ENCODE assay signal across 8 cellular contexts in the genomic region with DNA sequence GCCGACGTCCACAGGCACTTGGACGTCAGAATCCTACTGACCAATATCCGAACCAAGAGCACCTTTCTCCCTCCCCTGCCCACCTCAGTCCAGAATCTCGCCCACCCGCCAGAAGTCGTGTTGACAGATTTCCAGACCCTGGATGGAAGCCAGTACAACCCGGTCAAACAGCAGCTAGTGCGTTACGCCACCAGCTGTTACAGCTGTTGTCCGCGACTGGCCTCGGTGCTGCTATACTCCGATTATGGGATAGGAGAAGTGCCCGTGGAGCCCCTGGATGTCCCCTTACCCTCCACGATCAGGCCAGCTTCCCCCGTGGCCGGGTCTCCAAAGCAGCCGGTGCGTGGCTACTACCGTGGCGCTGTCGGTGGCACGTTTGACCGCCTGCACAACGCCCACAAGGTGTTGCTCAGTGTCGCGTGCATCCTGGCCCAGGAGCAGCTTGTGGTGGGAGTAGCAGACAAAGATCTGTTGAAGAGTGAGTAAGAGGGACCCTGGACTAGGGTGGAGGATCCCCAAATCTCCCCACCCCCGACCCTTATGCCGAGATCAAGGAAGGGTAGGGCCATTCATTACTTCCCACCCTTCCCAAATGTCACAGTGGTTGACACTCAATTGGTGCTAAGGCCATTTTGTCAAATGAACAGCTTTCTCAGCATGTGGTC. TPM values are rescaled to one million over a fixed set of nuclear protein-coding genes. Genes with fewer than 3 reads are reported as not detected.
A peak's percentile ranks its signal among the peaks of the same experiment; 100 is the strongest.
DNase-seq lines count a peak whose midpoint lies in the region; ATAC-seq, FAIRE-seq and TF ChIP-seq lines count a peak whose summit lies in the region.

No MANE protein-coding gene starts in this region.

- intact Hi-C loops in activated T-helper 2 cell treated with anti-CD3 and anti-CD28 coated beads, Interferon-gamma antibody, Interleukin-2, Interleukin-4, amounts not matched to agents 10 μg/mL and 5 μg/mL and 100 μg/mL, durations not matched to agents 14 hours and 24 hours and 36 hours (cut with micrococcal nuclease): loop anchor here (2.0 kb wide), 1 partner anchor 46 kb away; a partner anchor contains a TSS

- DNase-seq in T-helper 2 cell treated with Interferon-gamma antibody and Interleukin-4, amounts not matched to agents 5 μg/mL and 100 μg/mL, for 36 hours (ENCODE audit: low spot score): no peak
- DNase-seq in T-helper 2 cell: no peak
- DNase-seq in activated T-helper 2 cell treated with anti-CD3 and anti-CD28 coated beads, Interferon-gamma antibody, Interleukin-2, Interleukin-4, amounts not matched to agents 10 μg/mL and 5 μg/mL and 100 μg/mL, durations not matched to agents 14 hours and 24 hours and 36 hours (ENCODE audit: low spot score): no peak
- no peak for DNase-seq in keratinocyte (ENCODE audit: low read depth, low spot score)
- DNase-seq in thoracic aorta (ENCODE audit: low spot score): no peak
- DNase-seq in NCI-H345 treated with DMSO at 0.1 percent for 48 hours (lab: John Stamatoyannopoulos, UW; ENCODE audit: unreplicated experiment): no peak
- DNase-seq in GM13977 (ENCODE audit: low spot score): no peak
- no peak for DNase-seq in NCI-H748 (lab: John Stamatoyannopoulos, UW; ENCODE audit: unreplicated experiment)

- peak overlapping the region; percentile 94 for H3K9ac ChIP-seq in keratinocyte (ENCODE audit: control insufficient read depth, extremely low read depth, insufficient read depth, low read length)

- peaks cover 27% of the 10 kb centered on the region for H3K4me1 Mint-ChIP-seq in T-helper 2 cell treated with Interferon-gamma antibody and Interleukin-4, amounts not matched to agents 5 μg/mL and 100 μg/mL, for 36 hours (ENCODE audit: low read depth)
- peaks cover 25% of the 10 kb centered on the region for H3K4me1 Mint-ChIP-seq in activated T-helper 2 cell treated with anti-CD3 and anti-CD28 coated beads, Interferon-gamma antibody, Interleukin-2, Interleukin-4, amounts not matched to agents 10 μg/mL and 5 μg/mL and 100 μg/mL, durations not matched to agents 14 hours and 24 hours and 36 hours (ENCODE audit: low read depth)

- H4K20me1 ChIP-seq in keratinocyte (ENCODE audit: control insufficient read depth, extremely low read depth, insufficient read depth, low read length): no peaks in the 10 kb centered on the region

- TF ChIP-seq CTCF in keratinocyte (optimal IDR thresholded peaks at IDR 0.05 in 1 of 3, IDR thresholded peaks at IDR 0.05 in 1 of 3, conservative IDR thresholded peaks at IDR 0.05 in 1 of 3; ENCODE audit: extremely low read depth in 1 of 3, insufficient read depth in 2 of 3, low read length in 3 of 3) (peak in 1 of 3 experiments; percentile 10), thoracic aorta (IDR thresholded peaks at IDR 0.05) (no peak), GM13977 (IDR thresholded peaks at IDR 0.05; ENCODE audit: extremely low read depth, insufficient read depth, missing control alignments) (no peak)

- H3K4me2 ChIP-seq in keratinocyte (ENCODE audit: control insufficient read depth, extremely low read depth, insufficient read depth, low read depth, low read length): peak overlapping the region; percentile 83

- peaks cover 31% of the 10 kb centered on the region for H3K4me1 ChIP-seq in keratinocyte (ENCODE audit: control insufficient read depth, extremely low read depth, insufficient read depth, low read length)
- H3K4me1 ChIP-seq in thoracic aorta (ENCODE audit: control insufficient read depth in 1 of 2, low read depth in 2 of 2): peaks cover 27 to 45% of the 10 kb centered on the region in 2 donors

- no peaks in the 10 kb centered on the region for H3K27me3 Mint-ChIP-seq in T-helper 2 cell treated with Interferon-gamma antibody and Interleukin-4, amounts not matched to agents 5 μg/mL and 100 μg/mL, for 36 hours (ENCODE audit: low read depth)
- no peaks in the 10 kb centered on the region for H3K27me3 Mint-ChIP-seq in activated T-helper 2 cell treated with anti-CD3 and anti-CD28 coated beads, Interferon-gamma antibody, Interleukin-2, Interleukin-4, amounts not matched to agents 10 μg/mL and 5 μg/mL and 100 μg/mL, durations not matched to agents 14 hours and 24 hours and 36 hours (ENCODE audit: low read depth)

- in situ Hi-C loops in GM13977 (cut with MboI; ENCODE audit: low pct_unique_long_range_greater_than_20kb, low sequenced_read_pairs, unreplicated experiment): loop anchor here (25.0 kb wide), 1 partner anchor 374 kb away; no protein-coding TSS in a partner anchor

- no peaks in the 10 kb centered on the region for H3K9me3 ChIP-seq in keratinocyte (ENCODE audit: control insufficient read depth, low read depth, low read length)
- no peaks in the 10 kb centered on the region for H3K9me3 ChIP-seq in thoracic aorta

- peak overlapping the region; percentile 78 to 97 (median 96) for H3K4me3 ChIP-seq in keratinocyte (ENCODE audit: control insufficient read depth in 2 of 3, extremely low read depth in 1 of 3, insufficient read depth in 2 of 3, low read depth in 1 of 3, low read length in 3 of 3)
- peak overlapping the region; percentile 79 for H3K4me3 ChIP-seq in thoracic aorta

- no peak overlapping the region for H2AFZ ChIP-seq in keratinocyte (ENCODE audit: control insufficient read depth, low read length)

- H3K27me3 ChIP-seq in keratinocyte (ENCODE audit: control insufficient read depth, extremely low read depth, insufficient read depth, low read length) (no peaks in the 10 kb centered on the region), thoracic aorta (replicated peaks; ENCODE audit: insufficient read depth) (no peaks in the 10 kb centered on the region)

- peaks cover 21% of the 10 kb centered on the region for H3K36me3 Mint-ChIP-seq in T-helper 2 cell treated with Interferon-gamma antibody and Interleukin-4, amounts not matched to agents 5 μg/mL and 100 μg/mL, for 36 hours (ENCODE audit: low read depth)
- H3K36me3 Mint-ChIP-seq in activated T-helper 2 cell treated with anti-CD3 and anti-CD28 coated beads, Interferon-gamma antibody, Interleukin-2, Interleukin-4, amounts not matched to agents 10 μg/mL and 5 μg/mL and 100 μg/mL, durations not matched to agents 14 hours and 24 hours and 36 hours (ENCODE audit: low read depth): peaks cover 40% of the 10 kb centered on the region

- no peaks in the 10 kb centered on the region for H3K9me3 Mint-ChIP-seq in T-helper 2 cell treated with Interferon-gamma antibody and Interleukin-4, amounts not matched to agents 5 μg/mL and 100 μg/mL, for 36 hours
- H3K9me3 Mint-ChIP-seq in activated T-helper 2 cell treated with anti-CD3 and anti-CD28 coated beads, Interferon-gamma antibody, Interleukin-2, Interleukin-4, amounts not matched to agents 10 μg/mL and 5 μg/mL and 100 μg/mL, durations not matched to agents 14 hours and 24 hours and 36 hours: no peaks in the 10 kb centered on the region

- dilution Hi-C loops in keratinocyte (cut with MboI; ENCODE audit: extremely low pct_ligation_motif_present, low sequenced_read_pairs): no loop called here

- H3K4me3 Mint-ChIP-seq in T-helper 2 cell treated with Interferon-gamma antibody and Interleukin-4, amounts not matched to agents 5 μg/mL and 100 μg/mL, for 36 hours: peak overlapping the region; percentile 92
- peak overlapping the region; percentile 91 for H3K4me3 Mint-ChIP-seq in activated T-helper 2 cell treated with anti-CD3 and anti-CD28 coated beads, Interferon-gamma antibody, Interleukin-2, Interleukin-4, amounts not matched to agents 10 μg/mL and 5 μg/mL and 100 μg/mL, durations not matched to agents 14 hours and 24 hours and 36 hours (ENCODE audit: low read depth)

- peaks cover 31% of the 10 kb centered on the region for H3K79me2 ChIP-seq in keratinocyte (ENCODE audit: control insufficient read depth, insufficient read depth, low read length)

- peak overlapping the region; percentile 96 for H3K27ac Mint-ChIP-seq in T-helper 2 cell treated with Interferon-gamma antibody and Interleukin-4, amounts not matched to agents 5 μg/mL and 100 μg/mL, for 36 hours
- H3K27ac Mint-ChIP-seq in activated T-helper 2 cell treated with anti-CD3 and anti-CD28 coated beads, Interferon-gamma antibody, Interleukin-2, Interleukin-4, amounts not matched to agents 10 μg/mL and 5 μg/mL and 100 μg/mL, durations not matched to agents 14 hours and 24 hours and 36 hours: peak overlapping the region; percentile 93

- H3K36me3 ChIP-seq in keratinocyte (ENCODE audit: control insufficient read depth in 2 of 2, extremely low read depth in 1 of 2, insufficient read depth in 2 of 2, low read length in 2 of 2): peaks cover 10 to 28% of the 10 kb centered on the region in 2 experiments
- peaks cover 18% of the 10 kb centered on the region for H3K36me3 ChIP-seq in thoracic aorta

- no peak for FAIRE-seq in keratinocyte (lab: Jason Lieb, UNC)

- peak overlapping the region; percentile 88 for H3K27ac ChIP-seq in keratinocyte (ENCODE audit: control insufficient read depth, insufficient read depth, low read length)
- H3K27ac ChIP-seq in thoracic aorta: peak overlapping the region; percentile 72 to 85

- no peak for ATAC-seq in thoracic aorta (ENCODE audit: insufficient number of reproducible peaks, low FRiP score, low read depth)

- no peaks in the 10 kb centered on the region for H3K9me1 ChIP-seq in keratinocyte (ENCODE audit: control insufficient read depth, extremely low read depth, insufficient read depth, low read length)

RNA-seq across cellular contexts. Expression of a gene that starts 1.0 kb away (rescaled TPM):
- 90.6 and 91.6 TPM in 2 replicates for total RNA-seq in activated T-helper 2 cell treated with anti-CD3 and anti-CD28 coated beads, Interferon-gamma antibody, Interleukin-2, Interleukin-4, amounts not matched to agents 10 μg/mL and 5 μg/mL and 100 μg/mL, durations not matched to agents 14 hours and 24 hours and 36 hours
- 25.9 to 49.8 TPM (median 26.2 TPM) in 3 replicates for polyA plus RNA-seq in keratinocyte
- 23.3 TPM for polyA plus RNA-seq in keratinocyte (2011; ENCODE audit: low read depth)
- 25.9 and 41.0 TPM in 2 replicates for polyA plus RNA-seq in keratinocyte (2011; cell fraction: cytosol; rRNA removed)
- 58.5 and 74.0 TPM in 2 replicates for polyA plus RNA-seq in keratinocyte (2011; cell fraction: nucleus; rRNA removed)
- polyA plus RNA-seq in keratinocyte (2012; ENCODE audit: low replicate concordance): 73.0 and 73.2 TPM in 2 replicates
- polyA minus RNA-seq in keratinocyte: 15.1 to 128 TPM (median 29.9 TPM) in 3 replicates
- 46.0 TPM for polyA minus RNA-seq in keratinocyte (2011; cell fraction: cytosol; rRNA and poly(A)+ RNA removed)
- 17.7 and 25.6 TPM in 2 replicates for polyA minus RNA-seq in keratinocyte (2011; cell fraction: nucleus; rRNA and poly(A)+ RNA removed)
- 10 to 100 TPM; 20.8 to 21.1 TPM for total RNA-seq in thoracic aorta

RNA-seq across cellular contexts. Expression of a gene that starts 3.9 kb away (rescaled TPM):
- total RNA-seq in activated T-helper 2 cell treated with anti-CD3 and anti-CD28 coated beads, Interferon-gamma antibody, Interleukin-2, Interleukin-4, amounts not matched to agents 10 μg/mL and 5 μg/mL and 100 μg/mL, durations not matched to agents 14 hours and 24 hours and 36 hours: 54.8 and 60.0 TPM in 2 replicates
- 39.2 to 45.1 TPM (median 39.5 TPM) in 3 replicates for polyA plus RNA-seq in keratinocyte
- polyA plus RNA-seq in keratinocyte (2011; ENCODE audit: low read depth): 28.8 TPM
- 28.3 and 30.3 TPM in 2 replicates for polyA plus RNA-seq in keratinocyte (2011; cell fraction: cytosol; rRNA removed)
- polyA plus RNA-seq in keratinocyte (2011; cell fraction: nucleus; rRNA removed): 41.1 and 44.6 TPM in 2 replicates
- polyA plus RNA-seq in keratinocyte (2012; ENCODE audit: low replicate concordance): 36.7 and 38.2 TPM in 2 replicates
- polyA minus RNA-seq in keratinocyte: 34.2 to 40.4 TPM (median 35.1 TPM) in 3 replicates
- polyA minus RNA-seq in keratinocyte (2011; cell fraction: cytosol; rRNA and poly(A)+ RNA removed): 11.9 TPM
- 8.1 and 11.6 TPM in 2 replicates for polyA minus RNA-seq in keratinocyte (2011; cell fraction: nucleus; rRNA and poly(A)+ RNA removed)
- total RNA-seq in thoracic aorta: 10 to 100 TPM; 31.5 to 41.2 TPM

RNA-seq across cellular contexts. Expression of a gene that starts 10.3 kb away (rescaled TPM):
- total RNA-seq in activated T-helper 2 cell treated with anti-CD3 and anti-CD28 coated beads, Interferon-gamma antibody, Interleukin-2, Interleukin-4, amounts not matched to agents 10 μg/mL and 5 μg/mL and 100 μg/mL, durations not matched to agents 14 hours and 24 hours and 36 hours: 0.91 and 1.4 TPM in 2 replicates
- polyA plus RNA-seq in keratinocyte: 3.6 to 14.7 TPM (median 5.3 TPM) in 3 replicates
- 1.2 TPM for polyA plus RNA-seq in keratinocyte (2011; ENCODE audit: low read depth)
- polyA plus RNA-seq in keratinocyte (2011; cell fraction: cytosol; rRNA removed): 2.9 and 8.8 TPM in 2 replicates
- 2.6 and 4.3 TPM in 2 replicates for polyA plus RNA-seq in keratinocyte (2011; cell fraction: nucleus; rRNA removed)
- 6.6 and 8.9 TPM in 2 replicates for polyA plus RNA-seq in keratinocyte (2012; ENCODE audit: low replicate concordance)
- 1.6 to 4.4 TPM (median 4.4 TPM) in 3 replicates for polyA minus RNA-seq in keratinocyte
- polyA minus RNA-seq in keratinocyte (2011; cell fraction: cytosol; rRNA and poly(A)+ RNA removed): 21.1 TPM
- polyA minus RNA-seq in keratinocyte (2011; cell fraction: nucleus; rRNA and poly(A)+ RNA removed): 2.3 and 3.5 TPM in 2 replicates
- 1 to 10 TPM in 1 of 2 donors, under 1 TPM in 1; 0.14 to 2.8 TPM for total RNA-seq in thoracic aorta

RNA-seq across cellular contexts. Expression of a gene that starts 14.6 kb away (rescaled TPM):
- total RNA-seq in activated T-helper 2 cell treated with anti-CD3 and anti-CD28 coated beads, Interferon-gamma antibody, Interleukin-2, Interleukin-4, amounts not matched to agents 10 μg/mL and 5 μg/mL and 100 μg/mL, durations not matched to agents 14 hours and 24 hours and 36 hours: 23.3 and 26.6 TPM in 2 replicates
- 2.4 to 7.8 TPM (median 7.7 TPM) in 3 replicates for polyA plus RNA-seq in keratinocyte
- 4.7 TPM for polyA plus RNA-seq in keratinocyte (2011; ENCODE audit: low read depth)
- polyA plus RNA-seq in keratinocyte (2011; cell fraction: cytosol; rRNA removed): 1.8 and 2.1 TPM in 2 replicates
- polyA plus RNA-seq in keratinocyte (2011; cell fraction: nucleus; rRNA removed): 6.1 and 7.5 TPM in 2 replicates
- 2.0 and 6.5 TPM in 2 replicates for polyA plus RNA-seq in keratinocyte (2012; ENCODE audit: low replicate concordance)
- polyA minus RNA-seq in keratinocyte: 0.33 to 3.3 TPM (median 1.7 TPM) in 3 replicates
- polyA minus RNA-seq in keratinocyte (2011; cell fraction: cytosol; rRNA and poly(A)+ RNA removed): not detected
- 0.95 and 2.3 TPM in 2 replicates for polyA minus RNA-seq in keratinocyte (2011; cell fraction: nucleus; rRNA and poly(A)+ RNA removed)
- total RNA-seq in thoracic aorta: 1 to 10 TPM in 1 of 2 donors, not detected in 1; 6.6 TPM

RNA-seq across cellular contexts. Expression of a gene that starts 26.9 kb away (rescaled TPM):
- total RNA-seq in activated T-helper 2 cell treated with anti-CD3 and anti-CD28 coated beads, Interferon-gamma antibody, Interleukin-2, Interleukin-4, amounts not matched to agents 10 μg/mL and 5 μg/mL and 100 μg/mL, durations not matched to agents 14 hours and 24 hours and 36 hours: 17.4 and 19.9 TPM in 2 replicates
- 6.9 to 13.1 TPM (median 10.8 TPM) in 3 replicates for polyA plus RNA-seq in keratinocyte
- polyA plus RNA-seq in keratinocyte (2011; ENCODE audit: low read depth): 5.3 TPM
- polyA plus RNA-seq in keratinocyte (2011; cell fraction: cytosol; rRNA removed): 3.9 and 8.4 TPM in 2 replicates
- 18.6 and 22.6 TPM in 2 replicates for polyA plus RNA-seq in keratinocyte (2011; cell fraction: nucleus; rRNA removed)
- 9.3 and 11.9 TPM in 2 replicates for polyA plus RNA-seq in keratinocyte (2012; ENCODE audit: low replicate concordance)
- polyA minus RNA-seq in keratinocyte: 5.9 to 19.1 TPM (median 8.8 TPM) in 3 replicates
- 15.2 TPM for polyA minus RNA-seq in keratinocyte (2011; cell fraction: cytosol; rRNA and poly(A)+ RNA removed)
- 13.3 and 15.4 TPM in 2 replicates for polyA minus RNA-seq in keratinocyte (2011; cell fraction: nucleus; rRNA and poly(A)+ RNA removed)
- total RNA-seq in thoracic aorta: 100 to 1,000 TPM in 1 of 2 donors, 10 to 100 TPM in 1; 86.7 to 130 TPM
